ENCODE assay signal across 21 cellular contexts in genomic region chr17:58965221-58965620, GRCh38.
"Had no signal": no experiment of that assay in that cellular context is flagged by ENCODE, and none has a peak within 500 bp of the region (broad histone marks: within the 10 kb centered on the region; RNA-seq: fewer than 3 reads in every experiment).

No MANE protein-coding gene starts in this region.

- H3K9me3 ChIP-seq: ovary, spleen, stomach had no signal

- H2AFZ ChIP-seq: neural progenitor cell had no signal

- H3K4me2 ChIP-seq: neural progenitor cell had no signal

- H3K27ac ChIP-seq: epithelial cell of prostate, neural progenitor cell, ovary, spleen, stomach had no signal

- H3K9ac ChIP-seq: neural progenitor cell had no signal

- ATAC-seq: activated CD8-positive, alpha-beta T cell treated with anti-CD3 and anti-CD28 coated beads for 36 hours; activated T-cell treated with anti-CD3 and anti-CD28 coated beads, Interleukin-2, amount 50 U/mL, for 4 hours; sciatic nerve had no signal

- H3K27me3 ChIP-seq: neural progenitor cell, ovary, spleen, stomach had no signal

- H3K36me3 Mint-ChIP-seq: activated naive CD8-positive, alpha-beta T cell; neural progenitor cell had no signal

- H3K36me3 ChIP-seq: neural progenitor cell, ovary, spleen, stomach had no signal

- H3K4me3 Mint-ChIP-seq: activated B cell treated with CpG ODN at 0.5 μM for 24 hours; activated CD8-positive, alpha-beta T cell treated with anti-CD3 and anti-CD28 coated beads for 36 hours; activated naive CD8-positive, alpha-beta T cell; activated T-cell treated with anti-CD3 and anti-CD28 coated beads, Interleukin-2, amount 50 U/mL, for 4 hours; dendritic cell treated with granulocyte-macrophage colony-stimulating factor and Interleukin-4, amounts not matched to agents 40 ng/mL and 50 ng/mL, for 4 days; neural progenitor cell had no signal

- FAIRE-seq: TTC549 had no signal

- H3K4me1 ChIP-seq: spleen had no signal

- H3K4me1 Mint-ChIP-seq: activated B cell treated with CpG ODN at 0.5 μM for 24 hours had no signal

- DNase-seq: activated B cell treated with CpG ODN at 0.5 μM for 24 hours; activated CD4-positive, alpha-beta T cell treated with anti-CD3 and anti-CD28 coated beads for 48 hours; activated CD8-positive, alpha-beta T cell treated with anti-CD3 and anti-CD28 coated beads for 36 hours; activated effector memory CD4-positive, alpha-beta T cell treated with anti-CD3 and anti-CD28 coated beads, Interleukin-2, amount 50 U/mL, for 16 hours; activated T-cell treated with anti-CD3 and anti-CD28 coated beads, Interleukin-2, amount 50 U/mL, for 4 hours; amygdala; cerebellar nuclear complex; effector memory CD4-positive, alpha-beta T cell; glutamatergic neuron; kidney glomerular epithelial cell; midbrain; ovary; spleen; stomach; SW 1271 had no signal

- H3K27me3 Mint-ChIP-seq: activated B cell treated with CpG ODN at 0.5 μM for 24 hours; activated CD8-positive, alpha-beta T cell treated with anti-CD3 and anti-CD28 coated beads for 36 hours; activated naive CD8-positive, alpha-beta T cell had no signal

- H3K9me3 Mint-ChIP-seq: activated B cell treated with CpG ODN at 0.5 μM for 24 hours; activated CD8-positive, alpha-beta T cell treated with anti-CD3 and anti-CD28 coated beads for 36 hours; activated T-cell treated with anti-CD3 and anti-CD28 coated beads, Interleukin-2, amount 50 U/mL, for 4 hours; dendritic cell treated with granulocyte-macrophage colony-stimulating factor and Interleukin-4, amounts not matched to agents 40 ng/mL and 50 ng/mL, for 4 days; neural progenitor cell had no signal

- H3K4me3 ChIP-seq: neural progenitor cell, ovary, spleen, stomach had no signal

- H3K27ac Mint-ChIP-seq: activated B cell treated with CpG ODN at 0.5 μM for 24 hours; activated CD8-positive, alpha-beta T cell treated with anti-CD3 and anti-CD28 coated beads for 36 hours; activated naive CD8-positive, alpha-beta T cell; dendritic cell treated with granulocyte-macrophage colony-stimulating factor and Interleukin-4, amounts not matched to agents 40 ng/mL and 50 ng/mL, for 4 days had no signal
